Comparison of ENCODE assay signal across 8 cellular contexts in the genomic region with DNA sequence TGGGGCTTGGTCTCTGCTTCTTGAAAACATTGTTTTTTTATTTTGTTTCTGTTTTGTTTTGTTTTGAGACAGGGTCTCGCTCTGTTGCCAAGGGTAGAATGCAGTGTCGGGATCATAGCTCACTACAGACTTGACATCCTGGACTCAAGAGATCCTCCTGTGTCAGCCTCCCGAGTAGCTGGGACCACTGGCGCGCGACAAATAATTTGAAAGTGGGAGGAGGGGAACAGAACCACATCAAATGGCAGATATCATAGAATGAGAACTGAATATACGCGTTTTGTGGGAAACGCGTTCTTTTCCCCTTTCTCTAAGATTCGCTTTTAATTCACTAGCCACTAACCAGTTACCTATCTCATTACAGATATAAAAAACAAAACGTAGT. TPM values are rescaled to one million over a fixed set of nuclear protein-coding genes. Genes with fewer than 3 reads are reported as not detected.
DNase-seq lines count a peak whose midpoint lies in the region; ATAC-seq lines count a peak whose summit lies in the region.

No MANE protein-coding gene starts in this region.

- intact Hi-C loops in activated CD4-positive, alpha-beta T cell treated with anti-CD3 and anti-CD28 coated beads for 36 hours (cut with DNase I, micrococcal nuclease) = loop anchor here (1.0 to 10.0 kb wide), 6 partner anchors 7 to 986 kb away; partner anchors contain the start of gene TLN2 (in 1 of the 2)

- peak overlapping the region; percentile 95 for H3K4me3 Mint-ChIP-seq in activated CD4-positive, alpha-beta T cell treated with anti-CD3 and anti-CD28 coated beads for 36 hours
- H3K4me3 Mint-ChIP-seq in activated naive CD8-positive, alpha-beta T cell treated with anti-CD3 and anti-CD28 coated beads for 36 hours = peak overlapping the region; percentile 88

- H3K4me1 ChIP-seq in iPS-20b (ENCODE audit: insufficient read depth, low read length) (no peaks in the 10 kb centered on the region), stomach smooth muscle (ENCODE audit: control insufficient read depth, insufficient read depth, low read length) (peaks cover 3% of the 10 kb centered on the region)

- H3K4me1 Mint-ChIP-seq in activated CD4-positive, alpha-beta T cell treated with anti-CD3 and anti-CD28 coated beads for 36 hours = peaks cover 38% of the 10 kb centered on the region
- peaks cover 31% of the 10 kb centered on the region for H3K4me1 Mint-ChIP-seq in activated naive CD8-positive, alpha-beta T cell treated with anti-CD3 and anti-CD28 coated beads for 36 hours

- H3K27me3 ChIP-seq in iPS-20b (ENCODE audit: insufficient read depth, low read length) (peaks cover 63% of the 10 kb centered on the region), stomach smooth muscle (ENCODE audit: control insufficient read depth in 1 of 2, insufficient read depth in 2 of 2, low read length in 2 of 2) (no peaks in the 10 kb centered on the region)

- no peaks in the 10 kb centered on the region for H3K9me3 Mint-ChIP-seq in activated CD4-positive, alpha-beta T cell treated with anti-CD3 and anti-CD28 coated beads for 36 hours (ENCODE audit: low read depth)
- no peaks in the 10 kb centered on the region for H3K9me3 Mint-ChIP-seq in activated naive CD8-positive, alpha-beta T cell treated with anti-CD3 and anti-CD28 coated beads for 36 hours

- no peaks in the 10 kb centered on the region for H3K9me3 ChIP-seq in iPS-20b (ENCODE audit: insufficient read depth, low read depth, low read length)
- no peaks in the 10 kb centered on the region for H3K9me3 ChIP-seq in stomach smooth muscle (ENCODE audit: control insufficient read depth in 2 of 2, low read length in 2 of 2)

- H3K9ac ChIP-seq in iPS-20b (ENCODE audit: low read depth, low read length) = peak overlapping the region; percentile 71; the same call in 1 of the 2 replicates
- H3K9ac ChIP-seq in stomach smooth muscle (ENCODE audit: low read length in 2 of 2) = peak overlapping the region; percentile 83 to 85

- H3K4me3 ChIP-seq in iPS-20b (ENCODE audit: low read length) (peak overlapping the region; percentile 86), stomach smooth muscle (ENCODE audit: low read length in 2 of 2) (peak overlapping the region; percentile 79 to 91)

- ATAC-seq in activated CD4-positive, alpha-beta T cell treated with anti-CD3 and anti-CD28 coated beads for 36 hours = peak; percentile 16
- ATAC-seq in HG02870 (IDR thresholded peaks at IDR 0.05; ENCODE audit: unreplicated experiment) = no peak

- peak overlapping the region; percentile 93 for H3K27ac Mint-ChIP-seq in activated CD4-positive, alpha-beta T cell treated with anti-CD3 and anti-CD28 coated beads for 36 hours
- peak overlapping the region; percentile 97 for H3K27ac Mint-ChIP-seq in activated naive CD8-positive, alpha-beta T cell treated with anti-CD3 and anti-CD28 coated beads for 36 hours

- peaks cover 1% of the 10 kb centered on the region for H3K27me3 Mint-ChIP-seq in activated CD4-positive, alpha-beta T cell treated with anti-CD3 and anti-CD28 coated beads for 36 hours
- H3K27me3 Mint-ChIP-seq in activated naive CD8-positive, alpha-beta T cell treated with anti-CD3 and anti-CD28 coated beads for 36 hours = peaks cover 8% of the 10 kb centered on the region

- H3K27ac ChIP-seq in iPS-20b (ENCODE audit: low read length) (no peak overlapping the region), stomach smooth muscle (ENCODE audit: low read length) (peak overlapping the region; percentile 66)

- POLR2A ChIA-PET in activated CD4-positive, alpha-beta T cell treated with anti-CD3 and anti-CD28 coated beads for 36 hours (lab: Charles Lee) = interaction anchor here (0.6 kb wide), 1 partner anchor 219 kb away, joined by 3 read pairs; no protein-coding TSS in a partner anchor

- no peaks in the 10 kb centered on the region for H3K36me3 ChIP-seq in iPS-20b (ENCODE audit: insufficient read depth, low read depth, low read length)
- H3K36me3 ChIP-seq in stomach smooth muscle (ENCODE audit: control insufficient read depth in 2 of 2, insufficient read depth in 2 of 2, low read length in 2 of 2) = no peaks in the 10 kb centered on the region

- DNase-seq in activated CD4-positive, alpha-beta T cell treated with anti-CD3 and anti-CD28 coated beads for 36 hours = no peak
- no peak for DNase-seq in activated CD4-positive, alpha-beta T cell treated with anti-CD3 and anti-CD28 coated beads for 1 hour
- no peak for DNase-seq in activated naive CD8-positive, alpha-beta T cell treated with anti-CD3 and anti-CD28 coated beads for 36 hours
- DNase-seq in activated CD4-positive, CD25-positive, alpha-beta regulatory T cell treated with anti-CD3 and anti-CD28 coated beads, Interleukin-2, amount 50 U/mL, for 72 hours = no peak
- no peak for DNase-seq in NCI-H1930 (lab: John Stamatoyannopoulos, UW)

- CTCF ChIA-PET in activated CD4-positive, alpha-beta T cell treated with anti-CD3 and anti-CD28 coated beads for 36 hours (lab: Charles Lee) = interaction anchor here (0.6 to 3.8 kb wide), 12 partner anchors 10 to 1358 kb away, joined by 3 to 24 read pairs (median 3); no protein-coding TSS in a partner anchor

- peaks cover 5% of the 10 kb centered on the region for H3K36me3 Mint-ChIP-seq in activated CD4-positive, alpha-beta T cell treated with anti-CD3 and anti-CD28 coated beads for 36 hours (ENCODE audit: low read depth)
- peaks cover 7% of the 10 kb centered on the region for H3K36me3 Mint-ChIP-seq in activated naive CD8-positive, alpha-beta T cell treated with anti-CD3 and anti-CD28 coated beads for 36 hours

RNA-seq across cellular contexts. Expression of gene VPS13C, which starts 0.6 kb away (rescaled TPM):
- total RNA-seq in activated CD4-positive, alpha-beta T cell treated with anti-CD3 and anti-CD28 coated beads for 36 hours = 10 to 100 TPM; 40.1 to 47.2 TPM
- 10 to 100 TPM; 29.8 to 31.5 TPM for total RNA-seq in activated naive CD8-positive, alpha-beta T cell treated with anti-CD3 and anti-CD28 coated beads for 36 hours

RNA-seq across cellular contexts. Expression of gene C2CD4A, which starts 5.9 kb away (rescaled TPM):
- total RNA-seq in activated CD4-positive, alpha-beta T cell treated with anti-CD3 and anti-CD28 coated beads for 36 hours = under 1 TPM; 0.61 to 0.73 TPM
- under 1 TPM; 0.12 to 0.20 TPM for total RNA-seq in activated naive CD8-positive, alpha-beta T cell treated with anti-CD3 and anti-CD28 coated beads for 36 hours
